ENCODE assay signal across 29 cellular contexts in the genomic region with DNA sequence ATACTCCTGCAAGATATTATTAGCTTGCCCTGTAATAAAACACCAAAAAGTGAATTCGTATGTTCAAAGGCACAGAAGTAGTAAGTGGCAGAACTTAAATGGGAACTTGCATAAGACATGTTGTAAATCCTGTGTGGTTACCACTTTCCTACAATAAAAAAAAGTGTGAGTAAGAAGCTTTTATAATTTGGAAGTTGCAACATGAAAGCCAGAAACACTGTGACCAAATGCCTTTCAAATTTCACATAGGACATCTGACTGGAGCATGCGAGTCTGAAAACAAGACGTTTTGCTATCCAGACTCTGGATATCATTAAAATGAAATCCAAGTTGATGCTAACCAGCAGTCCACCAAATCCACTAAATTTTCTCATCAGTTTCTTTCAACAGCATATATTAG.
A peak's percentile ranks its signal among the peaks of the same experiment; 100 is the strongest.
DNase-seq lines count a peak whose midpoint lies in the region; ATAC-seq and TF ChIP-seq lines count a peak whose summit lies in the region.
"Had no signal": no experiment of that assay in that cellular context is flagged by ENCODE, and none has a peak within 500 bp of the region (broad histone marks: within the 10 kb centered on the region; RNA-seq: fewer than 3 reads in every experiment).

No MANE protein-coding gene starts in this region.

- H3K27ac Mint-ChIP-seq in activated naive CD8-positive, alpha-beta T cell treated with anti-CD3 and anti-CD28 coated beads for 36 hours: no peak overlapping the region
- H3K27ac Mint-ChIP-seq: activated naive CD4-positive, alpha-beta T cell treated with anti-CD3 and anti-CD28 coated beads, Interleukin-2, amount 50 U/mL, for 72 hours; activated T-helper 1 cell treated with anti-CD3 and anti-CD28 coated beads, Interleukin-12 subunit alpha, Interleukin-12 subunit beta, Interleukin-2, Interleukin-4 antibody, amounts not matched to agents 30 ng/mL and 10 ng/mL and 1 ng/mL, durations not matched to agents 14 hours and 24 hours and 36 hours had no signal

- H3K9me3 ChIP-seq in SJCRH30 (replicated peaks): 0 out of 2 replicates have a peak, but pooled peaks cover 2% of the 10 kb centered on the region
- H3K9me3 ChIP-seq: uterus had no signal

- H2AFZ ChIP-seq in ACC112 (ENCODE audit: low read length, unreplicated experiment): peak overlapping the region; percentile 86

- DNase-seq in LHCN-M2 (ENCODE audit: low read depth): peak; percentile 80
- DNase-seq in fibroblast of mammary gland (ENCODE audit: low read depth): peak; percentile 88
- no peak for DNase-seq in activated naive CD8-positive, alpha-beta T cell treated with anti-CD3 and anti-CD28 coated beads for 36 hours
- no peak for DNase-seq in SJCRH30
- DNase-seq in activated CD8-positive, alpha-beta memory T cell treated with anti-CD3 and anti-CD28 coated beads, Interleukin-2, amount 50 U/mL, for 4 hours: no peak
- DNase-seq in occipital lobe (lab: John Stamatoyannopoulos, UW): no peak
- DNase-seq: 8988T; activated CD8-positive, alpha-beta memory T cell treated with anti-CD3 and anti-CD28 coated beads for 24 hours; brain microvascular endothelial cell; C1 segment of cervical spinal cord; dermis blood vessel endothelial cell; head of caudate nucleus; KBM-7; left lung; mucosa of descending colon; NCI-H1417; NCI-H2107; NCI-H524 treated with DMSO at 0.1 percent for 48 hours; stimulated activated CD4-positive, alpha-beta T cell treated with anti-CD3 and anti-CD28 coated beads, Interleukin-12 subunit alpha, Interleukin-12 subunit beta, amount 100 ng/mL, for 4 hours; stimulated activated CD8-positive, alpha-beta memory T cell treated with anti-CD3 and anti-CD28 coated beads, Interleukin-4, amount 100 ng/mL, for 48 hours; T-helper 9 cell; uterus had no signal

- H3K36me3 Mint-ChIP-seq in activated naive CD8-positive, alpha-beta T cell treated with anti-CD3 and anti-CD28 coated beads for 36 hours: peaks cover 2% of the 10 kb centered on the region

- ATAC-seq in SK-N-SH treated with all-trans-retinoic acid at 6 μM for 48 hours: peak; percentile 71
- ATAC-seq: activated naive CD4-positive, alpha-beta T cell treated with anti-CD3 and anti-CD28 coated beads, Interleukin-2, amount 50 U/mL, for 72 hours; left lung; mucosa of descending colon had no signal

- H3K27me3 Mint-ChIP-seq in activated naive CD8-positive, alpha-beta T cell treated with anti-CD3 and anti-CD28 coated beads for 36 hours: no peaks in the 10 kb centered on the region

- H3K4me3 ChIP-seq in ACC112 (ENCODE audit: low read depth, low read length): peak overlapping the region; percentile 40; the same call in 1 of the 2 replicates
- H3K4me3 ChIP-seq in fibroblast of mammary gland (ENCODE audit: control insufficient read depth, low read depth, low read length): no peak overlapping the region
- H3K4me3 ChIP-seq in SJCRH30: no peak overlapping the region
- H3K4me3 ChIP-seq: left lung, mucosa of descending colon, SJSA1, suprapubic skin, uterus had no signal

- H3K4me1 ChIP-seq in ACC112 (ENCODE audit: control insufficient read depth, insufficient read depth, low read length, unreplicated experiment): peaks cover 25% of the 10 kb centered on the region
- H3K4me1 ChIP-seq in SJCRH30: no peaks in the 10 kb centered on the region
- H3K4me1 ChIP-seq: left lung, SJSA1, suprapubic skin, uterus had no signal

- H3K27ac ChIP-seq in ACC112 (ENCODE audit: low read depth, low read length) (peak overlapping the region; percentile 70), SJCRH30 (no peak overlapping the region)
- H3K27ac ChIP-seq: brain microvascular endothelial cell, epithelial cell of prostate, left lung, SJSA1, suprapubic skin, uterus had no signal

- H3K4me1 Mint-ChIP-seq in activated naive CD8-positive, alpha-beta T cell treated with anti-CD3 and anti-CD28 coated beads for 36 hours: no peaks in the 10 kb centered on the region

- H3K9me3 Mint-ChIP-seq in activated naive CD8-positive, alpha-beta T cell treated with anti-CD3 and anti-CD28 coated beads for 36 hours: peaks cover 19% of the 10 kb centered on the region

- no peak overlapping the region for H3K4me3 Mint-ChIP-seq in activated naive CD8-positive, alpha-beta T cell treated with anti-CD3 and anti-CD28 coated beads for 36 hours
- H3K4me3 Mint-ChIP-seq: activated T-helper 1 cell treated with anti-CD3 and anti-CD28 coated beads, Interleukin-12 subunit alpha, Interleukin-12 subunit beta, Interleukin-2, Interleukin-4 antibody, amounts not matched to agents 30 ng/mL and 10 ng/mL and 1 ng/mL, durations not matched to agents 14 hours and 24 hours and 36 hours had no signal

- no peak for TF ChIP-seq CTCF in fibroblast of mammary gland (conservative IDR thresholded peaks at IDR 0.05; ENCODE audit: control insufficient read depth, insufficient read depth, low read depth, low read length)

- no peaks in the 10 kb centered on the region for H3K79me2 ChIP-seq in ACC112 (ENCODE audit: control insufficient read depth, insufficient read depth, low read length, unreplicated experiment)

- H3K27me3 ChIP-seq in ACC112 (ENCODE audit: insufficient read depth, low read length) (no peaks in the 10 kb centered on the region), SJCRH30 (no peaks in the 10 kb centered on the region)
- H3K27me3 ChIP-seq: brain microvascular endothelial cell, left lung, SJSA1, suprapubic skin, uterus had no signal

- no peaks in the 10 kb centered on the region for H3K36me3 ChIP-seq in ACC112 (ENCODE audit: insufficient read depth, low read length)
- H3K36me3 ChIP-seq in SJCRH30: no peaks in the 10 kb centered on the region
- H3K36me3 ChIP-seq: brain microvascular endothelial cell, left lung, SJSA1, suprapubic skin had no signal

TF ChIP-seq in SK-N-SH treated with all-trans-retinoic acid at 6 μM for 48 hours, 23 proteins besides CTCF, POLR2A, EP300 and RAD21 (continues in another document):
- TF ChIP-seq ZFP30 (CRISPR knock-in tag; IDR thresholded peaks at IDR 0.05) (no peak), ZNF565 (CRISPR knock-in tag; conservative IDR thresholded peaks at IDR 0.05; ENCODE audit: low read depth) (no peak), RARB (CRISPR knock-in tag; IDR thresholded peaks at IDR 0.05) (no peak), ZNF8 (CRISPR knock-in tag; IDR thresholded peaks at IDR 0.05) (no peak), ESRRG (CRISPR knock-in tag; IDR thresholded peaks at IDR 0.05) (no peak), SNAI2 (CRISPR knock-in tag; IDR thresholded peaks at IDR 0.05) (no peak), TCF4 (CRISPR knock-in tag; IDR thresholded peaks at IDR 0.05; ENCODE audit: borderline replicate concordance) (no peak), ZC3H10 (CRISPR knock-in tag; IDR thresholded peaks at IDR 0.05) (no peak), ZNF70 (CRISPR knock-in tag; IDR thresholded peaks at IDR 0.05) (no peak), TOX (CRISPR knock-in tag; IDR thresholded peaks at IDR 0.05; ENCODE audit: borderline replicate concordance) (no peak), OSR1 (CRISPR knock-in tag; IDR thresholded peaks at IDR 0.05) (no peak), BACH2 (CRISPR knock-in tag; IDR thresholded peaks at IDR 0.05; ENCODE audit: borderline replicate concordance) (no peak)
- TF ChIP-seq, protein P1, sequence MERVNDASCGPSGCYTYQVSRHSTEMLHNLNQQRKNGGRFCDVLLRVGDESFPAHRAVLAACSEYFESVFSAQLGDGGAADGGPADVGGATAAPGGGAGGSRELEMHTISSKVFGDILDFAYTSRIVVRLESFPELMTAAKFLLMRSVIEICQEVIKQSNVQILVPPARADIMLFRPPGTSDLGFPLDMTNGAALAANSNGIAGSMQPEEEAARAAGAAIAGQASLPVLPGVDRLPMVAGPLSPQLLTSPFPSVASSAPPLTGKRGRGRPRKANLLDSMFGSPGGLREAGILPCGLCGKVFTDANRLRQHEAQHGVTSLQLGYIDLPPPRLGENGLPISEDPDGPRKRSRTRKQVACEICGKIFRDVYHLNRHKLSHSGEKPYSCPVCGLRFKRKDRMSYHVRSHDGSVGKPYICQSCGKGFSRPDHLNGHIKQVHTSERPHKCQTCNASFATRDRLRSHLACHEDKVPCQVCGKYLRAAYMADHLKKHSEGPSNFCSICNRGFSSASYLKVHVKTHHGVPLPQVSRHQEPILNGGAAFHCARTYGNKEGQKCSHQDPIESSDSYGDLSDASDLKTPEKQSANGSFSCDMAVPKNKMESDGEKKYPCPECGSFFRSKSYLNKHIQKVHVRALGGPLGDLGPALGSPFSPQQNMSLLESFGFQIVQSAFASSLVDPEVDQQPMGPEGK (CRISPR knock-in tag; IDR thresholded peaks at IDR 0.05; ENCODE audit: borderline replicate concordance): no peak
- TF ChIP-seq, protein P2, sequence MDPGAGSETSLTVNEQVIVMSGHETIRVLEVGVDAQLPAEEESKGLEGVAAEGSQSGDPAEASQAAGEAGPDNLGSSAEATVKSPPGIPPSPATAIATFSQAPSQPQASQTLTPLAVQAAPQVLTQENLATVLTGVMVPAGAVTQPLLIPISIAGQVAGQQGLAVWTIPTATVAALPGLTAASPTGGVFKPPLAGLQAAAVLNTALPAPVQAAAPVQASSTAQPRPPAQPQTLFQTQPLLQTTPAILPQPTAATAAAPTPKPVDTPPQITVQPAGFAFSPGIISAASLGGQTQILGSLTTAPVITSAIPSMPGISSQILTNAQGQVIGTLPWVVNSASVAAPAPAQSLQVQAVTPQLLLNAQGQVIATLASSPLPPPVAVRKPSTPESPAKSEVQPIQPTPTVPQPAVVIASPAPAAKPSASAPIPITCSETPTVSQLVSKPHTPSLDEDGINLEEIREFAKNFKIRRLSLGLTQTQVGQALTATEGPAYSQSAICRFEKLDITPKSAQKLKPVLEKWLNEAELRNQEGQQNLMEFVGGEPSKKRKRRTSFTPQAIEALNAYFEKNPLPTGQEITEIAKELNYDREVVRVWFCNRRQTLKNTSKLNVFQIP (CRISPR knock-in tag; IDR thresholded peaks at IDR 0.05; ENCODE audit: borderline replicate concordance, low read depth): no peak

Comparison
In these comparisons a context has a peak if more than half of its experiments do, and no peak if none do; other contexts are left out.
1. DNase-seq: peak in LHCN-M2 (single experiment) and fibroblast of mammary gland (single experiment); none in activated naive CD8-positive, alpha-beta T cell treated with anti-CD3 and anti-CD28 coated beads for 36 hours (single experiment), SJCRH30 (0 of 2), activated CD8-positive, alpha-beta memory T cell treated with anti-CD3 and anti-CD28 coated beads, Interleukin-2, amount 50 U/mL, for 4 hours (single experiment) and occipital lobe (single experiment).